Comparison of ENCODE assay signal across 8 cellular contexts in the genomic region with DNA sequence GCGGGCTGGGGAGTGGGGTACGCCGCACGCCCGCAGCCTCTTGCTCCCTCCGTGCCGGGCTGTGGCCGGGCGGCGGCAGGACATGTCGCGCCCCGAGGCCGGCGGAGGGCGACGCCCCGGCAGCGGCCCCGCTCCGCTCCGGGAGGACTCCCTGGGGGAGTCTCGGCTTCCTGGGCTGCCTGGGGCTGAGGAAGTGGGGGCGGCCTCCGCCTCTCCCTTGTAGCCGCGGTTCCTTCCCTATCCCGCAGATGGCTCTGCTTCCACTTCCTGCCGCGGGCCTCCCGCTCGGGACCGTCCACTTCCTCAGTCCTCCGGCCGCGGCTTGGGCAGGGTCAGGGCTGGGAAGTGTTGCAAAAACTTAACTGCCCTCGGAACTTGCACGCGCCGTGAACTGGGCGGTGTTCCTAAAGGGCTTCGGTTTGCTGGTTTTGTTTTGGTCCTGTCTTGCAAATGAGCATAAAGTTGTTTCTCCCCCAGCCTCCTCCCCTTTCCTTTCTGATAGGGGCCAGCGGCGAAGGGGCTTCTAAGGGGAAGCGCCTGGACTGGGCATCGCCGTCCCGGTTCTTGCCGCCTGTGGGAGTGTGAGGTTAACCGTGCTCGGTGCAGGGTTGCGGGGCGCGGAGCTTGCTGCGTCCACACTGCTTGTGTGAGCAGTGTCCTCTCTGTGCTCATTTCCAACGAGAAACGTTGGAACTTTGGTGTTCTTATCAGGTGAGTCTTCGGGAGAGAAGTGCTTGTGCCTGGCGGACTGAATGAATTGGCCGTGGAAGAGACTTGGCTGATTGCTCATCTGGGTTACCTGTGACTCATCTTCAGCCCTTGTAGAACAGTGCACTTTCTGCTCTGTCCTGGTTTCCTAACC. TPM values are rescaled to one million over a fixed set of nuclear protein-coding genes. Genes with fewer than 3 reads are reported as not detected.
DNase-seq lines count a peak whose midpoint lies in the region; ATAC-seq, FAIRE-seq and TF ChIP-seq lines count a peak whose summit lies in the region.

No MANE protein-coding gene starts in this region.

- H3K27me3 Mint-ChIP-seq in nephron progenitor cell (ENCODE audit: low read depth, poor library complexity) = peaks cover 45% of the 10 kb centered on the region

- H3K4me1 ChIP-seq in urinary bladder (ENCODE audit: insufficient read depth) = no peaks in the 10 kb centered on the region

- DNase-seq in D341Med (ENCODE audit: low spot score) = peak; percentile 82
- DNase-seq in GM19239 (ENCODE audit: insufficient read length, low spot score) = peak; percentile 43
- peak; percentile 86 for DNase-seq in OCI-M1 (lab: John Stamatoyannopoulos, UW)
- peak; percentile 39 to 64 for DNase-seq in activated naive CD4-positive, alpha-beta T cell treated with anti-CD3 and anti-CD28 coated beads, Interleukin-2, amount 50 U/mL, for 72 hours (ENCODE audit: low spot score in 2 of 2)
- DNase-seq in frontal cortex (ENCODE audit: low spot score in 2 of 2) = peak; percentile 79 to 83
- DNase-seq in nephron progenitor cell = peak; percentile 79

- ATAC-seq in HG03175 (IDR thresholded peaks at IDR 0.05; ENCODE audit: unreplicated experiment) = peak; percentile 35
- ATAC-seq in activated naive CD4-positive, alpha-beta T cell treated with anti-CD3 and anti-CD28 coated beads, Interleukin-2, amount 50 U/mL, for 72 hours = peak; percentile 36 to 60

- H3K36me3 Mint-ChIP-seq in activated naive CD4-positive, alpha-beta T cell treated with anti-CD3 and anti-CD28 coated beads, Interleukin-2, amount 50 U/mL, for 72 hours = peaks cover 14 to 51% of the 10 kb centered on the region in 2 donors
- H3K36me3 Mint-ChIP-seq in nephron progenitor cell (ENCODE audit: low read depth) = peaks cover 31% of the 10 kb centered on the region

- H3K27ac Mint-ChIP-seq in activated naive CD4-positive, alpha-beta T cell treated with anti-CD3 and anti-CD28 coated beads, Interleukin-2, amount 50 U/mL, for 72 hours = peak overlapping the region; percentile 81 to 91
- H3K27ac Mint-ChIP-seq in nephron progenitor cell = peak overlapping the region; percentile 36

- peak overlapping the region; percentile 94 for H3K4me3 Mint-ChIP-seq in nephron progenitor cell

- H3K4me3 ChIP-seq in urinary bladder (ENCODE audit: low read depth, low read length) = peak overlapping the region; percentile 91

- WGBS in urinary bladder = under 1% methylated on average over 60 of the region's 60 CpGs

- peaks cover under 1 to 19% of the 10 kb centered on the region in 2 donors for H3K9me3 Mint-ChIP-seq in activated naive CD4-positive, alpha-beta T cell treated with anti-CD3 and anti-CD28 coated beads, Interleukin-2, amount 50 U/mL, for 72 hours
- H3K9me3 Mint-ChIP-seq in nephron progenitor cell = peaks cover 21% of the 10 kb centered on the region

- peak; percentile 85 for FAIRE-seq in GM19239 (lab: Jason Lieb, UNC)
- FAIRE-seq in frontal cortex (lab: Jason Lieb, UNC) = no peak

- peak overlapping the region; percentile 84 for H3K27ac ChIP-seq in urinary bladder (ENCODE audit: low read depth)

- H3K4me1 Mint-ChIP-seq in nephron progenitor cell = peaks cover 63% of the 10 kb centered on the region

- no peaks in the 10 kb centered on the region for H3K36me3 ChIP-seq in urinary bladder (ENCODE audit: insufficient read depth)

- TF ChIP-seq CTCF in nephron progenitor cell (IDR thresholded peaks at IDR 0.05) = no peak

RNA-seq across cellular contexts. Expression of a gene that starts 0.6 kb away (rescaled TPM):
- total RNA-seq in activated naive CD4-positive, alpha-beta T cell treated with anti-CD3 and anti-CD28 coated beads, Interleukin-2, amount 50 U/mL, for 72 hours = 10 to 100 TPM; 25.9 to 66.7 TPM
- total RNA-seq in frontal cortex (39.9 TPM), urinary bladder (60.9 TPM)
- polyA plus RNA-seq in urinary bladder = 72.2 TPM

RNA-seq across cellular contexts. Expression of a gene that starts 30.1 kb away (rescaled TPM):
- 10 to 100 TPM; 11.9 to 22.5 TPM for total RNA-seq in activated naive CD4-positive, alpha-beta T cell treated with anti-CD3 and anti-CD28 coated beads, Interleukin-2, amount 50 U/mL, for 72 hours
- total RNA-seq in frontal cortex (15.1 TPM), urinary bladder (20.0 TPM)
- polyA plus RNA-seq in urinary bladder = 20.0 TPM

Comparison
In these comparisons a context has a peak if more than half of its experiments do, and no peak if none do; other contexts are left out.
1. Peak in every context shown above with its lines: DNase-seq, ATAC-seq, H3K4me3 ChIP-seq and H3K27ac ChIP-seq.